In the genomic region with DNA sequence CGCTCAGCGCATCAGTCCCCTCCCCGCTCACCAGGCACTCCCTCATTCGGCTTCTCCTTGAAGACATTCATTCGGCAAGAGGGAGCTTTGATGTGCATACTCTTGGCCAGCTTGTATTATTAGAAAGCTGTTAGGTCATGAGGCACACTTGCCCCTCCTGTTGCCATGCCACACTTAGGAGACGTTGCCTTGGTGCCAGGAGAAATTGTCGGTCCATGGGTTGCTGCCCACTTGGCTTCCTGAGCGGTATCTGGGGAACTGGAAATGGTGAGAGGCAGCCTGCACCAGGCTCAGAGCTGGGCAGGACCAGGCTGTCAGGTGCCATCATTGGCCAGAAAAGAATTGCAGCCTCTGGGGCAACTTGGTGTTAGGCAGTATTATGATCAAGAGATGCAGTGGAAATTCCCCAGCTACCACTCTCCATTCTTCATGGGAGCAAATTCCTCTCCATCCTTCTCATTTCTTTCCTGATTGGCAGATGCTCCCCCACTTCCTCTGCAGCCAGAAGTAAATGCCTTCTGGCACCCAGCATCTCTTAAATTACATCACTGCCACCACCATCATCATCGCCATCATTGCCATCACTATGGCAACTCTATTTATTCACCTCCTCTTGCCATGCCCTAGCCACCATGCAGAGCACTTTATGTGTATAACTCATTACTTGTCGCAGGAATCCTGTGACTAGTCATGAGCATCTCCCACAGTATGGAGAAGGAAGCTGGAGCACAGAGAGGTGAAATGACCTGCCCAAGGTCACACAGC, we compare ENCODE assay signal across 20 cellular contexts. TPM values are rescaled to one million over a fixed set of nuclear protein-coding genes. Genes with fewer than 3 reads are reported as not detected.
DNase-seq lines count a peak whose midpoint lies in the region; ATAC-seq and TF ChIP-seq lines count a peak whose summit lies in the region.
"Had no signal": no experiment of that assay in that cellular context is flagged by ENCODE, and none has a peak within 500 bp of the region (broad histone marks: within the 10 kb centered on the region; RNA-seq: fewer than 3 reads in every experiment).

No MANE protein-coding gene starts in this region.

- no peaks in the 10 kb centered on the region for H3K9me3 ChIP-seq in uterus
- H3K9me3 ChIP-seq: gastrocnemius medialis, suprapubic skin had no signal

- CTCF ChIA-PET in activated CD8-positive, alpha-beta memory T cell treated with anti-CD3 and anti-CD28 coated beads, Interleukin-2, amount 10 ng/mL, durations not matched to agents 7 days and 5 days (lab: Charles Lee), result interaction anchor here (0.9 to 1.2 kb wide), 3 partner anchors 12 to 58 kb away, joined by 3 to 5 read pairs (median 4); partner anchors contain the start of gene CABP1

- H3K27ac Mint-ChIP-seq in activated CD8-positive, alpha-beta memory T cell treated with anti-CD3 and anti-CD28 coated beads, Interleukin-2, amount 10 ng/mL, durations not matched to agents 7 days and 5 days, result no peak overlapping the region
- H3K27ac Mint-ChIP-seq: B cell, progenitor cell of endocrine pancreas had no signal

- peak; percentile 18 for DNase-seq in NCI-H2227 (lab: John Stamatoyannopoulos, UW; ENCODE audit: unreplicated experiment)
- DNase-seq in astrocyte of the hippocampus (ENCODE audit: low read depth, low spot score), result peak; percentile 17
- no peak for DNase-seq in activated CD8-positive, alpha-beta memory T cell treated with anti-CD3 and anti-CD28 coated beads, Interleukin-2, amount 10 ng/mL, durations not matched to agents 7 days and 5 days
- no peak for DNase-seq in uterus
- DNase-seq: activated CD4-positive, alpha-beta T cell treated with anti-CD3 and anti-CD28 coated beads for 1 hour; gastrocnemius medialis; naive thymus-derived CD8-positive, alpha-beta T cell; NCI-H2081 treated with DMSO at 0.1 percent for 48 hours; NCI-H748 treated with DMSO at 0.1 percent for 48 hours; stimulated activated CD4-positive, alpha-beta T cell treated with anti-CD3 and anti-CD28 coated beads, Interleukin-12 subunit alpha, Interleukin-12 subunit beta, amount 100 ng/mL, for 4 hours; T-helper 9 cell had no signal

- H3K36me3 ChIP-seq in uterus, result no peaks in the 10 kb centered on the region
- H3K36me3 ChIP-seq: gastrocnemius medialis, suprapubic skin had no signal

- ATAC-seq in HG03571 (IDR thresholded peaks at IDR 0.05; ENCODE audit: unreplicated experiment), result no peak
- no peak for ATAC-seq in activated CD8-positive, alpha-beta memory T cell treated with anti-CD3 and anti-CD28 coated beads, Interleukin-2, amount 10 ng/mL, durations not matched to agents 7 days and 5 days
- ATAC-seq: naive thymus-derived CD8-positive, alpha-beta T cell had no signal

- H3K27me3 Mint-ChIP-seq in activated CD8-positive, alpha-beta memory T cell treated with anti-CD3 and anti-CD28 coated beads, Interleukin-2, amount 10 ng/mL, durations not matched to agents 7 days and 5 days, result peaks cover 43% of the 10 kb centered on the region

- no peaks in the 10 kb centered on the region for H3K36me3 Mint-ChIP-seq in activated CD8-positive, alpha-beta memory T cell treated with anti-CD3 and anti-CD28 coated beads, Interleukin-2, amount 10 ng/mL, durations not matched to agents 7 days and 5 days

- H3K4me1 ChIP-seq in uterus, result no peaks in the 10 kb centered on the region

- H3K4me3 ChIP-seq in uterus, result no peak overlapping the region
- H3K4me3 ChIP-seq: lung, SK-N-MC, suprapubic skin had no signal

- TF ChIP-seq CTCF in uterus (IDR thresholded peaks at IDR 0.05), result no peak

- no peak overlapping the region for H3K4me3 Mint-ChIP-seq in activated CD8-positive, alpha-beta memory T cell treated with anti-CD3 and anti-CD28 coated beads, Interleukin-2, amount 10 ng/mL, durations not matched to agents 7 days and 5 days
- H3K4me3 Mint-ChIP-seq: B cell; naive thymus-derived CD8-positive, alpha-beta T cell had no signal

- H3K27me3 ChIP-seq in layer of hippocampus (ENCODE audit: control insufficient read depth, insufficient read depth, low read length) (no peaks in the 10 kb centered on the region), uterus (no peaks in the 10 kb centered on the region)

- peaks cover 15% of the 10 kb centered on the region for H3K4me1 Mint-ChIP-seq in activated CD8-positive, alpha-beta memory T cell treated with anti-CD3 and anti-CD28 coated beads, Interleukin-2, amount 10 ng/mL, durations not matched to agents 7 days and 5 days

- intact Hi-C loops in uterus (cut with DNase I; ENCODE audit: low total_unique reads), result no loop called here

- H3K9me3 Mint-ChIP-seq in activated CD8-positive, alpha-beta memory T cell treated with anti-CD3 and anti-CD28 coated beads, Interleukin-2, amount 10 ng/mL, durations not matched to agents 7 days and 5 days (ENCODE audit: low read depth), result no peaks in the 10 kb centered on the region
- H3K9me3 Mint-ChIP-seq: naive thymus-derived CD8-positive, alpha-beta T cell had no signal

- peak overlapping the region; percentile 10 for H3K27ac ChIP-seq in layer of hippocampus (ENCODE audit: low read depth, low read length)
- H3K27ac ChIP-seq in temporal lobe (ENCODE audit: low read depth, low read length), result peak overlapping the region; percentile 12
- H3K27ac ChIP-seq in uterus, result peak overlapping the region in 1 of 2 donors; percentile 8
- H3K27ac ChIP-seq: KMS-11, SK-N-MC, suprapubic skin had no signal

- no peak for TF ChIP-seq POLR2A in uterus (IDR thresholded peaks at IDR 0.05)

RNA-seq across cellular contexts. Expression of gene CABP1, which starts 12.4 kb away (rescaled TPM):
- 1.5 TPM for total RNA-seq in temporal lobe
- not detected for total RNA-seq in activated CD8-positive, alpha-beta memory T cell treated with anti-CD3 and anti-CD28 coated beads, Interleukin-2, amount 10 ng/mL, durations not matched to agents 7 days and 5 days
- 1 to 10 TPM in 2 of 4 donors, under 1 TPM in 1, not detected in 1; 0.51 to 6.4 (median 2.1) TPM for total RNA-seq in uterus
- total RNA-seq: B cell had no signal

RNA-seq across cellular contexts. Expression of gene MLEC, which starts 34.1 kb away (rescaled TPM):
- total RNA-seq in temporal lobe (31.7 TPM), uterus (100 to 1,000 TPM in 1 of 4 donors, 10 to 100 TPM in 3; 15.6 to 108 (median 53.5) TPM)
- total RNA-seq in activated CD8-positive, alpha-beta memory T cell treated with anti-CD3 and anti-CD28 coated beads, Interleukin-2, amount 10 ng/mL, durations not matched to agents 7 days and 5 days, result 10 to 100 TPM; 74.5 to 96.2 TPM

RNA-seq across cellular contexts. Expression of gene UNC119B, which starts 57.4 kb away (rescaled TPM):
- total RNA-seq in temporal lobe (16.5 TPM), uterus (10 to 100 TPM; 13.8 to 44.8 (median 32.1) TPM)
- 10 to 100 TPM; 15.9 to 22.9 TPM for total RNA-seq in activated CD8-positive, alpha-beta memory T cell treated with anti-CD3 and anti-CD28 coated beads, Interleukin-2, amount 10 ng/mL, durations not matched to agents 7 days and 5 days

Comparison
In these comparisons a context has a peak if more than half of its experiments do, and no peak if none do; other contexts are left out.
1. DNase-seq: peak in NCI-H2227 (single experiment) and astrocyte of the hippocampus (single experiment); none in activated CD8-positive, alpha-beta memory T cell treated with anti-CD3 and anti-CD28 coated beads, Interleukin-2, amount 10 ng/mL, durations not matched to agents 7 days and 5 days (single experiment) and uterus (0 of 2).